In the genomic region with DNA sequence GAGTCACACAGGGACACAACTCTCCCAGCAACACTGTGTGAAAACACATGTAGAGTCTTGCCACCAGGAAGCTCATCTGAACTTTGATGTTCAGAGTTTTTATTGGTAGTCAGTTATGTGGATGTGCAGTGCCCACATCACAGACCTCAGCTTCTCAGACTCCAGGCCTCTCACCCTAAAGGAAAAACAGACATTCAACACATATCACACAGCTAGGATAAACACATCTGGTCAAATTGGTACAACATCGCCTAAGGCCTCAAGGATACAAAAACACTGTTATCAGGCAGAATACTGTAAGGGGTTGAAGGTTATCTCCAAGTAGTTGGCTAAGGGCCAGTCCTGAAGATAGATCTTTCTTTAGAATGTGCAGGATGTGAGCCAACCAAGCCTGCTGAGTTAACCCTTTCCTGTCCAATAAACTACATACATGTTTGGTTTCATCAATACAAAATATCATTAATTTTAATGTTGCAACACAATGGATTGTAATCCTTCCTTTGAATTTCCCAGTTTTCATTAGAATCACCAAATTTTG, we compare ENCODE assay signal across 24 cellular contexts.
"Had no signal": no experiment of that assay in that cellular context is flagged by ENCODE, and none has a peak within 500 bp of the region (broad histone marks: within the 10 kb centered on the region; RNA-seq: fewer than 3 reads in every experiment).

No MANE protein-coding gene starts in this region.

- H3K36me3 ChIP-seq: esophagus muscularis mucosa, gastroesophageal sphincter, neural progenitor cell, pancreas, thyroid gland, upper lobe of left lung, uterus had no signal

- H3K4me1 ChIP-seq: esophagus muscularis mucosa, gastroesophageal sphincter, pancreas, thyroid gland, upper lobe of left lung, uterus had no signal

- H3K9me3 ChIP-seq: esophagus muscularis mucosa, gastroesophageal sphincter, pancreas, thyroid gland, upper lobe of left lung, uterus had no signal

- H3K4me3 ChIP-seq: coronary artery, dorsolateral prefrontal cortex, esophagus muscularis mucosa, gastroesophageal sphincter, lung, neural progenitor cell, pancreas, smooth muscle cell, thyroid gland, upper lobe of left lung, uterus had no signal

- H3K27ac ChIP-seq: coronary artery, dorsolateral prefrontal cortex, epithelial cell of prostate, esophagus muscularis mucosa, gastroesophageal sphincter, neural progenitor cell, pancreas, thyroid gland, upper lobe of left lung, uterus had no signal

- H3K9ac ChIP-seq: neural progenitor cell had no signal

- H3K27ac Mint-ChIP-seq: natural killer cell treated with Interleukin-12 subunit alpha and Interleukin-12 subunit beta and Interleukin-15 and Interleukin-18, amount 100 ng/mL, for 72 hours; neural progenitor cell; progenitor cell of endocrine pancreas had no signal

- H3K27me3 Mint-ChIP-seq: natural killer cell treated with Interleukin-12 subunit alpha and Interleukin-12 subunit beta and Interleukin-15 and Interleukin-18, amount 100 ng/mL, for 72 hours; progenitor cell of endocrine pancreas had no signal

- ATAC-seq: gastroesophageal sphincter; left colon; left ventricle myocardium superior; natural killer cell treated with Interleukin-12 subunit alpha and Interleukin-12 subunit beta and Interleukin-15 and Interleukin-18, amount 100 ng/mL, for 72 hours; pancreas; right cardiac atrium had no signal

- H3K27me3 ChIP-seq: dorsolateral prefrontal cortex, esophagus muscularis mucosa, gastroesophageal sphincter, neural progenitor cell, pancreas, thyroid gland, upper lobe of left lung, uterus had no signal

- DNase-seq: dorsolateral prefrontal cortex; effector CD8-positive, alpha-beta T cell; foreskin fibroblast; left colon; left ventricle myocardium superior; mesenchymal stem cell; midbrain; occipital lobe; pancreas; right cardiac atrium; stimulated activated CD4-positive, alpha-beta T cell treated with anti-CD3 and anti-CD28 coated beads, Interleukin-2, amount 100 ng/mL, for 48 hours; stimulated activated naive CD4-positive, alpha-beta T cell treated with Interleukin-2 at 50 U/mL for 16 hours; thyroid gland; upper lobe of left lung; uterus had no signal

- H3K4me3 Mint-ChIP-seq: natural killer cell treated with Interleukin-12 subunit alpha and Interleukin-12 subunit beta and Interleukin-15 and Interleukin-18, amount 100 ng/mL, for 72 hours; neural progenitor cell had no signal
